8 cellular contexts compared by ENCODE assay signal in the genomic region with DNA sequence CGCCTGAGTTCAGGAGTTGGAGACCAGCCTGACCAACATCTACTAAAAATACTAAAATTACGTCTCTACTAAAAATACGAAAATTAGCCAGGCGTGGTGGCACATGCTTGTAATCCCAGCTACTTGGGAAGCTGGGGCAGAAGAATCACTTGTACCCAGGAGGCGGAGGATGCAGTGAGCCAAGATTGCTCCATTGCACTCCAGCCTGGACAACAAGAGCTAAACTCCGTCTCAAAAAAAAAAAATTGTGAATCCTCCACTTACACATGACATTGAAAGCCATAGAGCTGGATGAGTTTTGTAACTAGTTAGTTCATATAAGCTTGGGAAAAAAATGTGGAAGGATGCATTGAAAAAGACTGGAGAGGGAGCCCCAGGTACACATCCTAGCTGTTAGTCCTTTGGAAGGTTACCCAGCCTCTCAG. TPM values are rescaled to one million over a fixed set of nuclear protein-coding genes. Genes with fewer than 3 reads are reported as not detected.
A peak's percentile ranks its signal among the peaks of the same experiment; 100 is the strongest.
DNase-seq lines count a peak whose midpoint lies in the region; TF ChIP-seq lines count a peak whose summit lies in the region.

No MANE protein-coding gene starts in this region.

- H3K4me2 ChIP-seq in BLaER1 = peak overlapping the region; percentile 68

- peak overlapping the region; percentile 99 for H3K4me3 Mint-ChIP-seq in neural crest cell

- peak overlapping the region; percentile 72 for H3K27ac Mint-ChIP-seq in neural crest cell (ENCODE audit: unreplicated experiment)

- H3K27me3 ChIP-seq in BLaER1 = no peaks in the 10 kb centered on the region
- H3K27me3 ChIP-seq in effector memory CD4-positive, alpha-beta T cell (replicated peaks; ENCODE audit: control insufficient read depth, insufficient read depth, low read length, poor library complexity, severe bottlenecking) = no peaks in the 10 kb centered on the region

- TF ChIP-seq POLR2A in NB4 (IDR thresholded peaks at IDR 0.05; ENCODE audit: extremely low read depth, insufficient read length) = no peak

- H3K27me3 Mint-ChIP-seq in neural crest cell (ENCODE audit: low read depth) = peaks cover 25% of the 10 kb centered on the region

- H3K36me3 Mint-ChIP-seq in neural crest cell (ENCODE audit: low read depth) = no peaks in the 10 kb centered on the region

- H3K9me3 ChIP-seq in BLaER1 = no peaks in the 10 kb centered on the region
- H3K9me3 ChIP-seq in effector memory CD4-positive, alpha-beta T cell (ENCODE audit: control insufficient read depth, low read length) = no peaks in the 10 kb centered on the region

- peak overlapping the region; percentile 85 for H3K4me3 ChIP-seq in BLaER1
- peak overlapping the region; percentile 56 for H3K4me3 ChIP-seq in NB4 (ENCODE audit: low read depth, low read length)
- H3K4me3 ChIP-seq in effector memory CD4-positive, alpha-beta T cell (ENCODE audit: insufficient read depth, low read depth, low read length, poor library complexity, severe bottlenecking) = peak overlapping the region; percentile 39

- DNase-seq in NB4 (ENCODE audit: low read depth) (no peak), neural crest cell (ENCODE audit: low read depth, low spot score) (no peak), CD1c-positive myeloid dendritic cell (ENCODE audit: extremely low spot score) (no peak), dedifferentiated amniotic fluid mesenchymal stem cell (ENCODE audit: extremely low spot score) (no peak), NCI-H2196 (lab: John Stamatoyannopoulos, UW; ENCODE audit: unreplicated experiment) (no peak)
- DNase-seq in effector memory CD4-positive, alpha-beta T cell = no peak
- no peak for DNase-seq in stimulated activated CD4-positive, alpha-beta T cell treated with anti-CD3 and anti-CD28 coated beads, Interleukin-12 subunit alpha, Interleukin-12 subunit beta, amount 100 ng/mL, for 4 hours

- H3K36me3 ChIP-seq in BLaER1 = peaks cover 28% of the 10 kb centered on the region
- H3K36me3 ChIP-seq in effector memory CD4-positive, alpha-beta T cell (ENCODE audit: control insufficient read depth, insufficient read depth, low read length) = peaks cover 9% of the 10 kb centered on the region

- peaks cover 37% of the 10 kb centered on the region for H4K20me1 ChIP-seq in BLaER1

- peaks cover 24% of the 10 kb centered on the region for H3K4me1 Mint-ChIP-seq in neural crest cell

- TF ChIP-seq CTCF in NB4 (IDR thresholded peaks at IDR 0.05; ENCODE audit: low read depth, low read length) (no peak), neural crest cell (conservative IDR thresholded peaks at IDR 0.05) (no peak)

- H3K27ac ChIP-seq in BLaER1 = peak overlapping the region; percentile 94
- peak overlapping the region; percentile 86 for H3K27ac ChIP-seq in effector memory CD4-positive, alpha-beta T cell (ENCODE audit: insufficient read depth, low read length, poor library complexity, severe bottlenecking)

- no peaks in the 10 kb centered on the region for H3K9me3 Mint-ChIP-seq in neural crest cell

- peaks cover 22% of the 10 kb centered on the region for H3K4me1 ChIP-seq in BLaER1
- H3K4me1 ChIP-seq in effector memory CD4-positive, alpha-beta T cell (ENCODE audit: control insufficient read depth, insufficient read depth, low read length, poor library complexity, severe bottlenecking) = peaks cover 12% of the 10 kb centered on the region

- H3K9ac ChIP-seq in BLaER1 = peak overlapping the region; percentile 94; the same call in 1 of the 2 replicates

RNA-seq across cellular contexts. Expression of a gene that starts 0.5 kb away (rescaled TPM):
- total RNA-seq in neural crest cell = 186 and 190 TPM in 2 replicates

RNA-seq across cellular contexts. Expression of a gene that starts 13.9 kb away (rescaled TPM):
- 1.4 and 2.2 TPM in 2 replicates for total RNA-seq in neural crest cell

RNA-seq across cellular contexts. Expression of a gene that starts 14.6 kb away (rescaled TPM):
- total RNA-seq in neural crest cell = 11.2 and 12.0 TPM in 2 replicates

RNA-seq across cellular contexts. Expression of a gene that starts 29.0 kb away (rescaled TPM):
- 10.6 and 11.8 TPM in 2 replicates for total RNA-seq in neural crest cell

RNA-seq across cellular contexts. Expression of a gene that starts 38.3 kb away (rescaled TPM):
- 5.0 and 6.0 TPM in 2 replicates for total RNA-seq in neural crest cell
